In the genomic region with DNA sequence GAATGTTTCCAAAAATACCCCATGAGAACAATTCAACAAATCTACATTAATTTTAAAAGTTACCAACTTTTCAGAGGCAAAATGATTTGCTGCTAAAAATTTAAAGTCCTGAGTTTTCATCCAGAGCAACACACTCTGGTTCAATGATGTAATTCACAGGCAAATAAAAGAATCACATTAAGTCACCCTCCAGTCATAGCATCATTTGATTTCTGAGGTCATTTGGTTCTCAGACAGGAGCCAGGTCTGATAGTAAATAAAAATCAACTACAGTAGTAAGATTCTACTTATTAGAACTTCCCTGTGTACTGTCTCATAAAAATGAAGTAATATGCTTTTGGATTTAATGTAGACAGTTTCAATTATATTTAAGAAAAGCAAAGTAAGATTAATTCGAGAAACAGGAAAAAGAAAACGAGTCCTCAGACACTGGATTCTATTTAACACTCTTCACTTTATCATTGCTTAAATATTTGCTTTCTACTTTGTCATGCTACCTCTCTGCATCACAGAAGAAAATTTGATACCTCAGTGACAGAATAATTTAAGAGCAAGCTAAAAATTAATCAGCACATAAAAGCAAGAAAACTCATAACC, we compare ENCODE assay signal across 2 cellular contexts.
TF ChIP-seq lines count a peak whose summit lies in the region.

No MANE protein-coding gene starts in this region.

TF ChIP-seq in liver, 16 proteins besides CTCF, POLR2A, EP300 and RAD21:
- TF ChIP-seq NR2F2 (IDR thresholded peaks at IDR 0.05) (no peak), MAX (IDR thresholded peaks at IDR 0.05) (no peak), FOXA2 (IDR thresholded peaks at IDR 0.05) (no peak), TAF1 (conservative IDR thresholded peaks at IDR 0.05) (no peak), ATF3 (IDR thresholded peaks at IDR 0.05) (no peak), RXRA (IDR thresholded peaks at IDR 0.05) (no peak), JUND (IDR thresholded peaks at IDR 0.05) (no peak), HNF4G (IDR thresholded peaks at IDR 0.05) (no peak), EGR1 (IDR thresholded peaks at IDR 0.05; ENCODE audit: low read depth in 2 of 2) (no peak), ZBTB33 (IDR thresholded peaks at IDR 0.05) (no peak), SP1 (IDR thresholded peaks at IDR 0.05) (no peak), FOXA1 (IDR thresholded peaks at IDR 0.05) (no peak), HNF4A (conservative IDR thresholded peaks at IDR 0.05) (no peak), YY1 (IDR thresholded peaks at IDR 0.05) (no peak), GABPA (IDR thresholded peaks at IDR 0.05 in 1 of 2, conservative IDR thresholded peaks at IDR 0.05 in 1 of 2) (no peak)
- TF ChIP-seq, protein P1, sequence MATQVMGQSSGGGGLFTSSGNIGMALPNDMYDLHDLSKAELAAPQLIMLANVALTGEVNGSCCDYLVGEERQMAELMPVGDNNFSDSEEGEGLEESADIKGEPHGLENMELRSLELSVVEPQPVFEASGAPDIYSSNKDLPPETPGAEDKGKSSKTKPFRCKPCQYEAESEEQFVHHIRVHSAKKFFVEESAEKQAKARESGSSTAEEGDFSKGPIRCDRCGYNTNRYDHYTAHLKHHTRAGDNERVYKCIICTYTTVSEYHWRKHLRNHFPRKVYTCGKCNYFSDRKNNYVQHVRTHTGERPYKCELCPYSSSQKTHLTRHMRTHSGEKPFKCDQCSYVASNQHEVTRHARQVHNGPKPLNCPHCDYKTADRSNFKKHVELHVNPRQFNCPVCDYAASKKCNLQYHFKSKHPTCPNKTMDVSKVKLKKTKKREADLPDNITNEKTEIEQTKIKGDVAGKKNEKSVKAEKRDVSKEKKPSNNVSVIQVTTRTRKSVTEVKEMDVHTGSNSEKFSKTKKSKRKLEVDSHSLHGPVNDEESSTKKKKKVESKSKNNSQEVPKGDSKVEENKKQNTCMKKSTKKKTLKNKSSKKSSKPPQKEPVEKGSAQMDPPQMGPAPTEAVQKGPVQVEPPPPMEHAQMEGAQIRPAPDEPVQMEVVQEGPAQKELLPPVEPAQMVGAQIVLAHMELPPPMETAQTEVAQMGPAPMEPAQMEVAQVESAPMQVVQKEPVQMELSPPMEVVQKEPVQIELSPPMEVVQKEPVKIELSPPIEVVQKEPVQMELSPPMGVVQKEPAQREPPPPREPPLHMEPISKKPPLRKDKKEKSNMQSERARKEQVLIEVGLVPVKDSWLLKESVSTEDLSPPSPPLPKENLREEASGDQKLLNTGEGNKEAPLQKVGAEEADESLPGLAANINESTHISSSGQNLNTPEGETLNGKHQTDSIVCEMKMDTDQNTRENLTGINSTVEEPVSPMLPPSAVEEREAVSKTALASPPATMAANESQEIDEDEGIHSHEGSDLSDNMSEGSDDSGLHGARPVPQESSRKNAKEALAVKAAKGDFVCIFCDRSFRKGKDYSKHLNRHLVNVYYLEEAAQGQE (IDR thresholded peaks at IDR 0.05): no peak
TF ChIP-seq in liver: peak in this region for 0.

TF ChIP-seq in HepG2, 621 proteins besides CTCF, POLR2A, EP300 and RAD21:
- no peak for TF ChIP-seq GABPB1 (CRISPR knock-in tag; IDR thresholded peaks at IDR 0.05)
- TF ChIP-seq KLF9 (CRISPR knock-in tag; IDR thresholded peaks at IDR 0.05; ENCODE audit: low read depth): no peak
- no peak for TF ChIP-seq THAP7 (CRISPR knock-in tag; IDR thresholded peaks at IDR 0.05)
- TF ChIP-seq NR3C1 (CRISPR knock-in tag; IDR thresholded peaks at IDR 0.05): no peak
- no peak for TF ChIP-seq SRSF4 (IDR thresholded peaks at IDR 0.05; ENCODE audit: low read depth, low read length, poor library complexity, severe bottlenecking)
- TF ChIP-seq MED13 (CRISPR knock-in tag; IDR thresholded peaks at IDR 0.05): no peak
- TF ChIP-seq ZNF670 (CRISPR knock-in tag; IDR thresholded peaks at IDR 0.05; ENCODE audit: borderline replicate concordance): no peak
